ENCODE assay signal across 8 cellular contexts in genomic region chr6:167827588-167828324, GRCh38. TPM values are rescaled to one million over a fixed set of nuclear protein-coding genes. Genes with fewer than 3 reads are reported as not detected.
DNase-seq lines count a peak whose midpoint lies in the region; TF ChIP-seq lines count a peak whose summit lies in the region.

No MANE protein-coding gene starts in this region.

- 7 to 9% methylated on average over 33 to 50 of the region's 50 CpGs for WGBS in GM23248 (ENCODE audit: low coverage in 1 of 2, low lambda C conversion rate in 2 of 2, missing lambda C conversion rate in 2 of 2), 2 experiments
- 0 to 1% methylated on average over 33 to 35 of the region's 50 CpGs for WGBS in mesodermal cell (ENCODE audit: insufficient coverage in 2 of 2), 2 experiments

- H3K4me3 ChIP-seq in GM23248, result peak overlapping the region; percentile 77
- peak overlapping the region; percentile 54 for H3K4me3 ChIP-seq in MM.1S (ENCODE audit: low read length)
- peak overlapping the region; percentile 87 for H3K4me3 ChIP-seq in epithelial cell of proximal tubule (ENCODE audit: low read depth, low read length)
- H3K4me3 ChIP-seq in mesodermal cell (ENCODE audit: extremely low read depth, insufficient read depth, low read length, poor library complexity, severe bottlenecking), result peak overlapping the region; percentile 70

- in situ Hi-C loops in GM23248 (cut with MboI), result no loop called here

- H3K4me1 ChIP-seq in GM23248 (ENCODE audit: insufficient read depth) (0 out of 2 replicates have a peak, but pooled peaks cover 7% of the 10 kb centered on the region), MM.1S (ENCODE audit: low read length) (0 out of 2 replicates have a peak, but pooled peaks cover 4% of the 10 kb centered on the region), mesodermal cell (ENCODE audit: control insufficient read depth, insufficient read depth, low read length, poor library complexity, severe bottlenecking) (peaks cover 16% of the 10 kb centered on the region)

- H3K27ac ChIP-seq in GM23248 (peak overlapping the region; percentile 42), MM.1S (ENCODE audit: low read length) (no peak overlapping the region), mesodermal cell (ENCODE audit: low read depth, low read length, severe bottlenecking) (peak overlapping the region; percentile 77), substantia nigra (ENCODE audit: low read depth, low read length, poor library complexity, severe bottlenecking) (peak overlapping the region; percentile 63)

- H3F3A ChIP-seq in GM23248 (ENCODE audit: insufficient read depth), result peaks cover 23% of the 10 kb centered on the region
- H3F3A ChIP-seq in MM.1S (ENCODE audit: insufficient read depth, low read length), result no peaks in the 10 kb centered on the region

- no peaks in the 10 kb centered on the region for H3K9me3 ChIP-seq in GM23248 (ENCODE audit: low read depth)
- H3K9me3 ChIP-seq in MM.1S (replicated peaks; ENCODE audit: insufficient read depth, low read length), result no peaks in the 10 kb centered on the region
- no peaks in the 10 kb centered on the region for H3K9me3 ChIP-seq in mesodermal cell (ENCODE audit: control insufficient read depth, low read length)

- H3K79me2 ChIP-seq in GM23248 (ENCODE audit: insufficient read depth) (peaks cover 51% of the 10 kb centered on the region), MM.1S (ENCODE audit: low read length) (peaks cover 19% of the 10 kb centered on the region)

- H3K9me2 ChIP-seq in GM23248 (ENCODE audit: insufficient read depth) (no peaks in the 10 kb centered on the region), MM.1S (replicated peaks; ENCODE audit: insufficient read depth, low read length) (no peaks in the 10 kb centered on the region)

- H4K20me1 ChIP-seq in GM23248 (ENCODE audit: insufficient read depth) (peaks cover 13% of the 10 kb centered on the region), MM.1S (ENCODE audit: insufficient read depth, low read length) (no peaks in the 10 kb centered on the region)

- peak overlapping the region; percentile 77 for H3K9ac ChIP-seq in GM23248
- H3K9ac ChIP-seq in MM.1S (ENCODE audit: low read length), result no peak overlapping the region

- H3K4me2 ChIP-seq in GM23248 (ENCODE audit: unreplicated experiment), result peak overlapping the region; percentile 75
- peak overlapping the region; percentile 60 for H3K4me2 ChIP-seq in MM.1S (ENCODE audit: low read depth, low read length)

- H3K36me3 ChIP-seq in GM23248 (ENCODE audit: low read depth) (no peaks in the 10 kb centered on the region), MM.1S (replicated peaks; ENCODE audit: insufficient read depth, low read length) (no peaks in the 10 kb centered on the region), mesodermal cell (ENCODE audit: control insufficient read depth, insufficient read depth, low read length) (peaks cover 10% of the 10 kb centered on the region)

- TF ChIP-seq CTCF in MM.1S (IDR thresholded peaks at IDR 0.05; ENCODE audit: low read length), result no peak
- TF ChIP-seq CTCF in epithelial cell of proximal tubule (conservative IDR thresholded peaks at IDR 0.05; ENCODE audit: low read depth, low read length), result no peak

- H2AFZ ChIP-seq in GM23248 (peak overlapping the region; percentile 82), MM.1S (ENCODE audit: low read length) (no peak overlapping the region)

- H3K27me3 ChIP-seq in GM23248 (replicated peaks; ENCODE audit: insufficient read depth) (no peaks in the 10 kb centered on the region), MM.1S (replicated peaks; ENCODE audit: insufficient read depth, low read length) (no peaks in the 10 kb centered on the region)

- peak; percentile 26 for DNase-seq in DMS79 treated with DMSO at 0.1 percent for 48 hours (lab: John Stamatoyannopoulos, UW)
- DNase-seq in DMS79 (lab: John Stamatoyannopoulos, UW), result no peak
- peak; percentile 76 for DNase-seq in GM23248
- DNase-seq in MM.1S, result peak; percentile 48
- DNase-seq in activated CD8-positive, alpha-beta memory T cell treated with anti-CD3 and anti-CD28 coated beads, Interleukin-2, amount 50 U/mL, for 1 hour (ENCODE audit: extremely low read depth), result peak; percentile 5
- no peak for DNase-seq in epithelial cell of proximal tubule (ENCODE audit: low read depth)
- peak in 29 of 49 donors; percentile 19 to 70 (median 40) for DNase-seq in substantia nigra (lab: John Stamatoyannopoulos, UW)

RNA-seq across cellular contexts. Expression of gene AFDN, which starts 1.0 kb away (rescaled TPM):
- 13.8 and 26.2 TPM in 2 replicates for total RNA-seq in GM23248 (2014; rRNA removed; shearing (Covaris generic))
- polyA plus RNA-seq in GM23248 (2016; fragmentation: Nextera tagmentation; extraction: Ambion mirVana), result 4.5 and 5.4 TPM in 2 replicates
- total RNA-seq in epithelial cell of proximal tubule, result 38.3 and 109 TPM in 2 replicates
- polyA plus RNA-seq in mesodermal cell (2013, experiment 1 of 2), result 128 TPM
- 122 TPM for polyA plus RNA-seq in mesodermal cell (2013, experiment 2 of 2)

Comparison
In these comparisons a context has a peak if more than half of its experiments do, and no peak if none do; other contexts are left out.
1. DNase-seq: peak in DMS79 treated with DMSO at 0.1 percent for 48 hours (single experiment), GM23248 (single experiment), MM.1S (single experiment), activated CD8-positive, alpha-beta memory T cell treated with anti-CD3 and anti-CD28 coated beads, Interleukin-2, amount 50 U/mL, for 1 hour (single experiment) and substantia nigra (29 of 49); none in DMS79 (single experiment) and epithelial cell of proximal tubule (single experiment).
2. Peak in every context shown above with its lines, with median percentiles within 50 percentile points of each other: H3K4me3 ChIP-seq.